7 cellular contexts compared by ENCODE assay signal in the genomic region with DNA sequence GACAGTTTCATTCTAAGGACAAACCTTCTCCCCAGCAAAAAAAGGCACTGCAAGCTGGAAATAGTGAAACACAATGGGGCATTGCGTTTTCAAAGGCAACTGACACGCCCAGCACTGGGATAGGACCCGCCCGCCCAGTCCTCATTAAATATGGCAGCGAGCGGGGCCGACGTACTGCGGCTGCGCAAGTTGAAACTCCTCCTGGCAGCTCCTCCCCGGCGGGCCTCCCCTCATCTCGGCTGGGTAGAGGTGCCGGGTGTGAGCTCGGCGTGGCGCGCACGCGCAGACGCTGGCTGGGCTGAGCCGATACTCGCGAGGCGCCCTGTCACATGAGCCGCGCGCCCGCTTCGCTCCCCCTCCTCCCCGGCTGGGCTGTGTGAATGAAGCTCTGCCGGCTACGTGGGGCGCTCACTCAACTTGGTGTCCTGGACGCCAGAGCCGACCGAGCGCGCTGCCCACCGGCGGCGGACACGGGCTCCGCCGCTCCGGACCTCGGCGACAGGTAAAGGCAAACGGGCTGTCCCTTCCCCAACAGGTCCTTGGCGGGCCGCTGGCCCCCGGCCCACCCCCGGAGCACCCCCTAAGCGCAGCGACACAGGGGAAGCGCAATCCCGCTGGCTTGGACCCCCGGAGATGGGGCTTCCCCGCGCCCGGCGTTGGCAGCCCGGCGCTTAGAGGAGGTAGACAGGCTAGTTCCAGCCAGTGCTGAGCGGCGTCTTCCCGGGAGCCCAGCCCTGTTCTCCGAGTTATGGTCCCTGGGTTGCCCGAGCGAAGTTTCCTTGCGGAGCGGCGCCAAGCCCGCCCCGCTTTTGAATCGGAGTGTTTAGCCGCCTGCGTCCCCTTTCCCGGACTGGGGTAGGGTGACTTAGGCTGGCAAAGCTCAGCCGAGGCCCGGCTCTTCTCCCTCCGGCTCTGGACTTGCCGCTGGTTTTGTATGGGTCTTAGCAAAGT. TPM values are rescaled to one million over a fixed set of nuclear protein-coding genes. Genes with fewer than 3 reads are reported as not detected.
A peak's percentile ranks its signal among the peaks of the same experiment; 100 is the strongest.
DNase-seq lines count a peak whose midpoint lies in the region; ATAC-seq, FAIRE-seq and TF ChIP-seq lines count a peak whose summit lies in the region.

A gene (plus strand): TSS at position 306 of the 951 bp plus-strand sequence. CDS start 2,703 bp downstream, outside the sequence.

- no peak for TF ChIP-seq CTCF in astrocyte of the spinal cord (IDR thresholded peaks at IDR 0.05; ENCODE audit: low read depth, low read length)

- DNase-seq in GM18507 (ENCODE audit: extremely low spot score, insufficient read length, low read depth) (peak; percentile 82), NCI-H1930 (lab: John Stamatoyannopoulos, UW) (peak; percentile 87 to 90), T-helper 9 cell (peak; percentile 86), astrocyte of the spinal cord (ENCODE audit: low read depth, low spot score) (peak; percentile 96), hepatic stellate cell (ENCODE audit: low spot score) (peak; percentile 88), renal cortical epithelial cell (ENCODE audit: low read depth) (peak; percentile 83)

- in situ Hi-C loops in astrocyte of the spinal cord (cut with HindIII; ENCODE audit: low sequenced_read_pairs): no loop called here

- peak within 1 kb of the TSS; percentile 63 for H3K4me3 ChIP-seq in astrocyte of the spinal cord (ENCODE audit: low read depth, low read length)

- peak; percentile 95 for FAIRE-seq in GM18507 (lab: Jason Lieb, UNC)

- peak; percentile 94 for ATAC-seq in HG02973 (IDR thresholded peaks at IDR 0.05; ENCODE audit: unreplicated experiment)

RNA-seq across cellular contexts. Expression of the gene that starts here (rescaled TPM):
- 6.3 and 13.7 TPM in 2 replicates for total RNA-seq in renal cortical epithelial cell

Comparison
In these comparisons a context has a peak if more than half of its experiments do, and no peak if none do; other contexts are left out.
1. Peak in every context shown above with its lines: DNase-seq, ATAC-seq and H3K4me3 ChIP-seq.